Comparison of ENCODE assay signal across 13 cellular contexts in genomic region chr2:602571-603366, GRCh38.
"Had no signal": no experiment of that assay in that cellular context is flagged by ENCODE, and none has a peak within 500 bp of the region (broad histone marks: within the 10 kb centered on the region; RNA-seq: fewer than 3 reads in every experiment).

No MANE protein-coding gene starts in this region.

- H3K9me3 ChIP-seq: pancreas, testis had no signal

- H3K27ac Mint-ChIP-seq: activated CD4-positive, alpha-beta T cell treated with anti-CD3 and anti-CD28 coated beads, Interleukin-2, amount 10 ng/mL, durations not matched to agents 7 days and 5 days; activated T-helper 1 cell treated with anti-CD3 and anti-CD28 coated beads, Interleukin-12 subunit alpha, Interleukin-12 subunit beta, Interleukin-2, Interleukin-4 antibody, amounts not matched to agents 30 ng/mL and 10 ng/mL and 1 ng/mL, durations not matched to agents 14 hours and 24 hours and 36 hours; effector memory CD8-positive, alpha-beta T cell; neural progenitor cell; stimulated activated naive CD8-positive, alpha-beta T cell treated with anti-CD3 and anti-CD28 coated beads, Interleukin-15, amount 100 ng/mL, for 72 hours had no signal

- H3K4me1 ChIP-seq: neural progenitor cell, pancreas had no signal

- H3K4me3 Mint-ChIP-seq: activated CD4-positive, alpha-beta T cell treated with anti-CD3 and anti-CD28 coated beads, Interleukin-2, amount 10 ng/mL, durations not matched to agents 7 days and 5 days; activated T-helper 1 cell treated with anti-CD3 and anti-CD28 coated beads, Interleukin-12 subunit alpha, Interleukin-12 subunit beta, Interleukin-2, Interleukin-4 antibody, amounts not matched to agents 30 ng/mL and 10 ng/mL and 1 ng/mL, durations not matched to agents 14 hours and 24 hours and 36 hours; effector memory CD8-positive, alpha-beta T cell; neural progenitor cell; stimulated activated naive CD8-positive, alpha-beta T cell treated with anti-CD3 and anti-CD28 coated beads, Interleukin-15, amount 100 ng/mL, for 72 hours had no signal

- H3K36me3 ChIP-seq: neural progenitor cell, pancreas, WERI-Rb-1 had no signal

- H3K4me2 ChIP-seq: hepatocyte, neural progenitor cell had no signal

- H3K27me3 ChIP-seq: hepatocyte, neural progenitor cell, pancreas, testis had no signal

- H3K9ac ChIP-seq: neural progenitor cell had no signal

- H2AFZ ChIP-seq: hepatocyte, neural progenitor cell had no signal

- H3K27me3 Mint-ChIP-seq: activated CD4-positive, alpha-beta T cell treated with anti-CD3 and anti-CD28 coated beads, Interleukin-2, amount 10 ng/mL, durations not matched to agents 7 days and 5 days had no signal

- H3K79me2 ChIP-seq: hepatocyte had no signal

- H3K4me3 ChIP-seq: hepatocyte, neural progenitor cell, pancreas, testis had no signal

- DNase-seq: activated CD4-positive, alpha-beta T cell treated with anti-CD3 and anti-CD28 coated beads, Interleukin-2, amount 10 ng/mL, durations not matched to agents 7 days and 5 days; activated naive CD4-positive, alpha-beta T cell treated with Interleukin-2 at 50 U/mL for 16 hours; central memory CD4-positive, alpha-beta T cell; effector memory CD8-positive, alpha-beta T cell; pancreas; stimulated activated CD4-positive, alpha-beta T cell treated with anti-CD3 and anti-CD28 coated beads, Interleukin-4, amount 100 ng/mL, for 24 hours; stimulated activated naive CD8-positive, alpha-beta T cell treated with anti-CD3 and anti-CD28 coated beads, Interleukin-15, amount 100 ng/mL, for 72 hours; T-helper 1 cell; testis; WERI-Rb-1 had no signal

- H3K27ac ChIP-seq: hepatocyte, neural progenitor cell, pancreas, testis, WERI-Rb-1 had no signal

- H3K9me3 Mint-ChIP-seq: activated CD4-positive, alpha-beta T cell treated with anti-CD3 and anti-CD28 coated beads, Interleukin-2, amount 10 ng/mL, durations not matched to agents 7 days and 5 days; activated T-helper 1 cell treated with anti-CD3 and anti-CD28 coated beads, Interleukin-12 subunit alpha, Interleukin-12 subunit beta, Interleukin-2, Interleukin-4 antibody, amounts not matched to agents 30 ng/mL and 10 ng/mL and 1 ng/mL, durations not matched to agents 14 hours and 24 hours and 36 hours; effector memory CD8-positive, alpha-beta T cell; stimulated activated naive CD8-positive, alpha-beta T cell treated with anti-CD3 and anti-CD28 coated beads, Interleukin-15, amount 100 ng/mL, for 72 hours had no signal

- H3K4me1 Mint-ChIP-seq: activated CD4-positive, alpha-beta T cell treated with anti-CD3 and anti-CD28 coated beads, Interleukin-2, amount 10 ng/mL, durations not matched to agents 7 days and 5 days; stimulated activated naive CD8-positive, alpha-beta T cell treated with anti-CD3 and anti-CD28 coated beads, Interleukin-15, amount 100 ng/mL, for 72 hours had no signal

- FAIRE-seq: pancreas had no signal

- ATAC-seq: effector memory CD8-positive, alpha-beta T cell; stimulated activated naive CD8-positive, alpha-beta T cell treated with anti-CD3 and anti-CD28 coated beads, Interleukin-15, amount 100 ng/mL, for 72 hours had no signal
